10 cellular contexts compared by ENCODE assay signal in genomic region chr2:213251618-213252017, GRCh38. TPM values are rescaled to one million over a fixed set of nuclear protein-coding genes. Genes with fewer than 3 reads are reported as not detected.
A peak's percentile ranks its signal among the peaks of the same experiment; 100 is the strongest.
DNase-seq lines count a peak whose midpoint lies in the region; ATAC-seq and TF ChIP-seq lines count a peak whose summit lies in the region.
"Had no signal": no experiment of that assay in that cellular context is flagged by ENCODE, and none has a peak within 500 bp of the region (broad histone marks: within the 10 kb centered on the region; RNA-seq: fewer than 3 reads in every experiment).

No MANE protein-coding gene starts in this region.

- H3K36me3 ChIP-seq in GM23248 (ENCODE audit: low read depth) (no peaks in the 10 kb centered on the region), PC-3 (ENCODE audit: low read depth, low read length) (no peaks in the 10 kb centered on the region), mesendoderm (ENCODE audit: control insufficient read depth, insufficient read depth, low read length) (no peaks in the 10 kb centered on the region)
- H3K36me3 ChIP-seq: BLaER1 treated with 17β-estradiol and CSF1 and Interleukin-3, amounts not matched to agents 10 nM and 100 nM had no signal

- H4K20me1 ChIP-seq in GM23248 (ENCODE audit: insufficient read depth) (no peaks in the 10 kb centered on the region), PC-3 (ENCODE audit: low read length) (no peaks in the 10 kb centered on the region)
- H4K20me1 ChIP-seq: BLaER1 treated with 17β-estradiol and CSF1 and Interleukin-3, amounts not matched to agents 10 nM and 100 nM had no signal

- H3K56ac ChIP-seq in mesendoderm (ENCODE audit: low read length) = no peak overlapping the region

- no peak overlapping the region for H4K8ac ChIP-seq in mesendoderm (ENCODE audit: low read depth, low read length)

- no peak overlapping the region for H3K4ac ChIP-seq in mesendoderm (ENCODE audit: low read depth, low read length)

- H3K79me1 ChIP-seq in mesendoderm (ENCODE audit: low read length) = no peaks in the 10 kb centered on the region

- intact Hi-C loops in PC-3 (cut with micrococcal nuclease) = loop anchor here (1.0 to 10.0 kb wide), 7 partner anchors 84 to 1583 kb away; partner anchors contain the start of gene VWC2L

- H3K79me2 ChIP-seq in GM23248 (ENCODE audit: insufficient read depth) (no peaks in the 10 kb centered on the region), PC-3 (ENCODE audit: low read length) (no peaks in the 10 kb centered on the region), mesendoderm (ENCODE audit: control insufficient read depth, insufficient read depth, low read length) (no peaks in the 10 kb centered on the region)

- no peak overlapping the region for H2BK120ac ChIP-seq in mesendoderm (ENCODE audit: low read depth, low read length)

- H3K23ac ChIP-seq in mesendoderm (ENCODE audit: low read length) = no peak overlapping the region

- H3K27me3 Mint-ChIP-seq in effector memory CD8-positive, alpha-beta T cell = peaks cover 0 to 30% of the 10 kb centered on the region in 2 donors

- peak; percentile 65 for ATAC-seq in PC-3
- ATAC-seq in effector memory CD8-positive, alpha-beta T cell (replicated peaks) = peak; percentile 72

- H3K9me3 Mint-ChIP-seq in effector memory CD8-positive, alpha-beta T cell = no peaks in the 10 kb centered on the region

- no TSS peak for BruUV-seq in PC-3 (replicated peaks; lab: Mats Ljungman, UMichigan)

- peak overlapping the region; percentile 53 for H3K4me3 ChIP-seq in GM23248
- no peak overlapping the region for H3K4me3 ChIP-seq in Jurkat, Clone E6-1 (ENCODE audit: low read length)
- peak overlapping the region; percentile 41; the same call in 1 of the 2 replicates for H3K4me3 ChIP-seq in PC-3 (ENCODE audit: low read length)
- H3K4me3 ChIP-seq in mesendoderm (ENCODE audit: low read length) = no peak overlapping the region
- H3K4me3 ChIP-seq: BLaER1 treated with 17β-estradiol and CSF1 and Interleukin-3, amounts not matched to agents 10 nM and 100 nM had no signal

- H3K36me3 Mint-ChIP-seq in effector memory CD8-positive, alpha-beta T cell (ENCODE audit: insufficient read depth) = no peaks in the 10 kb centered on the region

- in situ Hi-C loops in GM23248 (cut with MboI) = no loop called here

- H4K5ac ChIP-seq in mesendoderm (ENCODE audit: low read length) = no peak overlapping the region

- peak; percentile 65 for TF ChIP-seq CTCF in PC-3 (conservative IDR thresholded peaks at IDR 0.05; ENCODE audit: low read depth, low read length)

- no peak overlapping the region for H2BK5ac ChIP-seq in mesendoderm (ENCODE audit: low read length)

- H2AFZ ChIP-seq in GM23248 = peak overlapping the region; percentile 75
- peak overlapping the region; percentile 68 for H2AFZ ChIP-seq in PC-3 (ENCODE audit: low read length)

- H3K9me3 ChIP-seq in GM23248 (ENCODE audit: low read depth) (no peaks in the 10 kb centered on the region), PC-3 (ENCODE audit: low read length) (no peaks in the 10 kb centered on the region)
- H3K9me3 ChIP-seq: BLaER1 treated with 17β-estradiol and CSF1 and Interleukin-3, amounts not matched to agents 10 nM and 100 nM had no signal

- CTCF ChIA-PET in PC-3 (lab: Charles Lee) = interaction anchor here (0.6 kb wide), 2 partner anchors 1028 to 1853 kb away, joined by 4 to 9 read pairs; no protein-coding TSS in a partner anchor

- no peak overlapping the region for H3K27ac Mint-ChIP-seq in effector memory CD8-positive, alpha-beta T cell

- no peaks in the 10 kb centered on the region for H3K9me2 ChIP-seq in GM23248 (ENCODE audit: insufficient read depth)
- H3K9me2 ChIP-seq in PC-3 (replicated peaks; ENCODE audit: low read length) = no peaks in the 10 kb centered on the region

- H3K9ac ChIP-seq in GM23248 (peak overlapping the region; percentile 49), PC-3 (ENCODE audit: low read length) (peak overlapping the region; percentile 16; the same call in 1 of the 2 replicates), mesendoderm (ENCODE audit: low read length) (no peak overlapping the region)
- H3K9ac ChIP-seq: BLaER1 treated with 17β-estradiol and CSF1 and Interleukin-3, amounts not matched to agents 10 nM and 100 nM had no signal

- H3F3A ChIP-seq in GM23248 (ENCODE audit: insufficient read depth) (no peaks in the 10 kb centered on the region), PC-3 (ENCODE audit: low read length, unreplicated experiment) (no peaks in the 10 kb centered on the region)

- no peak overlapping the region for H3K18ac ChIP-seq in mesendoderm (ENCODE audit: low read length)

- H2AK5ac ChIP-seq in mesendoderm (ENCODE audit: low read length) = no peak overlapping the region

- POLR2A ChIA-PET in PC-3 (lab: Charles Lee; ENCODE audit: unreplicated experiment) = interaction anchor here (0.6 kb wide), 1 partner anchor 32 kb away, joined by 3 read pairs; no protein-coding TSS in a partner anchor

- no peaks in the 10 kb centered on the region for H3K4me1 Mint-ChIP-seq in effector memory CD8-positive, alpha-beta T cell (ENCODE audit: low read depth in 2 of 2)

- peak; percentile 39 to 76 for DNase-seq in NCI-H524 (lab: John Stamatoyannopoulos, UW)
- DNase-seq in NCI-H524 treated with DMSO at 0.1 percent for 48 hours (lab: John Stamatoyannopoulos, UW) = no peak
- DNase-seq in GM23248 = peak; percentile 77
- peak; percentile 83 for DNase-seq in Jurkat, Clone E6-1 (ENCODE audit: low read depth, low spot score)
- peak; percentile 93 for DNase-seq in PC-3
- DNase-seq in effector memory CD8-positive, alpha-beta T cell = no peak
- peak; percentile 84 for DNase-seq in mesendoderm
- no peak for DNase-seq in 8988T

- H3K4me1 ChIP-seq in GM23248 (ENCODE audit: insufficient read depth) = peaks cover 13% of the 10 kb centered on the region; the same call in 1 of the 2 replicates
- H3K4me1 ChIP-seq in PC-3 (ENCODE audit: insufficient read depth, low read length) = peaks cover 18% of the 10 kb centered on the region
- H3K4me1 ChIP-seq in mesendoderm (ENCODE audit: control insufficient read depth, low read depth, low read length) = no peaks in the 10 kb centered on the region

- H2BK15ac ChIP-seq in mesendoderm (replicated peaks; ENCODE audit: low read depth) = no peak overlapping the region

- no peak overlapping the region for H3K27ac ChIP-seq in GM23248
- H3K27ac ChIP-seq in PC-3 (ENCODE audit: low read length) = no peak overlapping the region
- H3K27ac ChIP-seq in mesendoderm (ENCODE audit: low read depth, low read length) = no peak overlapping the region
- H3K27ac ChIP-seq: epithelial cell of prostate had no signal

- H3K4me2 ChIP-seq in GM23248 (ENCODE audit: unreplicated experiment) = peak overlapping the region; percentile 87
- H3K4me2 ChIP-seq in PC-3 (ENCODE audit: low read length) = peak overlapping the region; percentile 76
- H3K4me2 ChIP-seq in mesendoderm (ENCODE audit: low read length) = no peak overlapping the region

- H3K4me3 Mint-ChIP-seq in effector memory CD8-positive, alpha-beta T cell = no peak overlapping the region

- H3K27me3 ChIP-seq in GM23248 (replicated peaks; ENCODE audit: insufficient read depth) (no peaks in the 10 kb centered on the region), PC-3 (ENCODE audit: low read length) (no peaks in the 10 kb centered on the region), mesendoderm (ENCODE audit: insufficient read depth, low read length, poor library complexity) (no peaks in the 10 kb centered on the region)
- H3K27me3 ChIP-seq: BLaER1 treated with 17β-estradiol and CSF1 and Interleukin-3, amounts not matched to agents 10 nM and 100 nM had no signal

- WGBS in GM23248 (ENCODE audit: low coverage in 1 of 2, low lambda C conversion rate in 2 of 2, missing lambda C conversion rate in 2 of 2), 2 experiments = 1 to 8% methylated on average over 3 of the region's 3 CpGs
- no CpG with 5 or more reads among the region's 3 CpGs for WGBS in mesendoderm (ENCODE audit: extremely low coverage, insufficient coverage, low lambda C conversion rate)

RNA-seq across cellular contexts. Expression of gene SPAG16, which starts 32.6 kb away (rescaled TPM):
- total RNA-seq in GM23248 (2014; rRNA removed; shearing (Covaris generic)) = 25.4 and 28.9 TPM in 2 replicates
- polyA plus RNA-seq in GM23248 (2016; fragmentation: Nextera tagmentation; extraction: Ambion mirVana) = 27.7 and 30.7 TPM in 2 replicates
- 9.9 TPM for polyA plus RNA-seq in Jurkat, Clone E6-1 (2012; ENCODE audit: insufficient read depth, insufficient read length)
- 14.9 and 17.2 TPM in 2 replicates for total RNA-seq in PC-3 (2014; rRNA removed)
- polyA plus RNA-seq in mesendoderm (2013, experiment 1 of 2) = 12.6 TPM
- polyA plus RNA-seq in mesendoderm (2013, experiment 2 of 2) = 12.3 TPM

Comparison
In these comparisons a context has a peak if more than half of its experiments do, and no peak if none do; other contexts are left out.
1. DNase-seq: peak in NCI-H524 (2 of 2), GM23248 (single experiment), Jurkat, Clone E6-1 (single experiment), PC-3 (single experiment) and mesendoderm (single experiment); none in NCI-H524 treated with DMSO at 0.1 percent for 48 hours (single experiment), effector memory CD8-positive, alpha-beta T cell (0 of 3) and 8988T (single experiment).
2. H3K4me3 ChIP-seq: peak in GM23248 (single experiment) and PC-3 (single experiment); none in Jurkat, Clone E6-1 (single experiment) and mesendoderm (single experiment).